Comparison of ENCODE assay signal across 18 cellular contexts in genomic region chr22:38631724-38632123, GRCh38. TPM values are rescaled to one million over a fixed set of nuclear protein-coding genes. Genes with fewer than 3 reads are reported as not detected.
DNase-seq lines count a peak whose midpoint lies in the region; ATAC-seq and TF ChIP-seq lines count a peak whose summit lies in the region.
"Had no signal": no experiment of that assay in that cellular context is flagged by ENCODE, and none has a peak within 500 bp of the region (broad histone marks: within the 10 kb centered on the region; RNA-seq: fewer than 3 reads in every experiment).

No MANE protein-coding gene starts in this region.

- peak; percentile 44 to 87 for ATAC-seq in naive thymus-derived CD8-positive, alpha-beta T cell
- ATAC-seq: GM12878 had no signal

- POLR2A ChIA-PET in activated CD4-positive, alpha-beta memory T cell treated with anti-CD3 and anti-CD28 coated beads, Interleukin-2, amount 10 ng/mL, durations not matched to agents 7 days and 5 days (lab: Charles Lee): no interaction called here
- POLR2A ChIA-PET in activated CD4-positive, alpha-beta memory T cell treated with anti-CD3 and anti-CD28 coated beads for 36 hours (lab: Charles Lee): no interaction called here
- POLR2A ChIA-PET in naive thymus-derived CD8-positive, alpha-beta T cell (lab: Charles Lee): no interaction called here

- H2AFZ ChIP-seq in Loucy (ENCODE audit: low read length): peak overlapping the region; percentile 53

- peaks cover 14% of the 10 kb centered on the region for H3K4me1 Mint-ChIP-seq in activated CD4-positive, alpha-beta memory T cell treated with anti-CD3 and anti-CD28 coated beads, Interleukin-2, amount 10 ng/mL, durations not matched to agents 7 days and 5 days
- H3K4me1 Mint-ChIP-seq in activated CD4-positive, alpha-beta memory T cell treated with anti-CD3 and anti-CD28 coated beads for 36 hours (ENCODE audit: low read depth): peaks cover 7% of the 10 kb centered on the region
- peaks cover 10% of the 10 kb centered on the region for H3K4me1 Mint-ChIP-seq in T-helper 1 cell treated with Interleukin-12 subunit alpha and Interleukin-12 subunit beta and Interleukin-4 antibody, amounts not matched to agents 30 μg/mL and 1 μg/mL, for 36 hours (ENCODE audit: low read depth)
- peaks cover 10 to 13% (median 11%) of the 10 kb centered on the region in 4 donors for H3K4me1 Mint-ChIP-seq in naive thymus-derived CD8-positive, alpha-beta T cell
- H3K4me1 Mint-ChIP-seq: activated B cell treated with CpG ODN at 0.5 μM for 24 hours had no signal

- H3K36me3 Mint-ChIP-seq in activated CD4-positive, alpha-beta memory T cell treated with anti-CD3 and anti-CD28 coated beads, Interleukin-2, amount 10 ng/mL, durations not matched to agents 7 days and 5 days (ENCODE audit: low read depth): no peaks in the 10 kb centered on the region
- no peaks in the 10 kb centered on the region for H3K36me3 Mint-ChIP-seq in activated CD4-positive, alpha-beta memory T cell treated with anti-CD3 and anti-CD28 coated beads for 36 hours
- H3K36me3 Mint-ChIP-seq in T-helper 1 cell treated with Interleukin-12 subunit alpha and Interleukin-12 subunit beta and Interleukin-4 antibody, amounts not matched to agents 30 μg/mL and 1 μg/mL, for 36 hours (ENCODE audit: low read depth): no peaks in the 10 kb centered on the region
- H3K36me3 Mint-ChIP-seq in naive thymus-derived CD8-positive, alpha-beta T cell: no peaks in the 10 kb centered on the region

- H3K4me3 Mint-ChIP-seq in activated CD4-positive, alpha-beta memory T cell treated with anti-CD3 and anti-CD28 coated beads, Interleukin-2, amount 10 ng/mL, durations not matched to agents 7 days and 5 days: no peak overlapping the region
- no peak overlapping the region for H3K4me3 Mint-ChIP-seq in activated CD4-positive, alpha-beta memory T cell treated with anti-CD3 and anti-CD28 coated beads for 36 hours
- peak overlapping the region; percentile 51 for H3K4me3 Mint-ChIP-seq in T-helper 1 cell treated with Interleukin-12 subunit alpha and Interleukin-12 subunit beta and Interleukin-4 antibody, amounts not matched to agents 30 μg/mL and 1 μg/mL, for 36 hours
- H3K4me3 Mint-ChIP-seq in naive thymus-derived CD8-positive, alpha-beta T cell: peak overlapping the region in 2 of 10 donors; percentile 26 to 31
- H3K4me3 Mint-ChIP-seq: activated B cell treated with CpG ODN at 0.5 μM for 24 hours had no signal

- H3K9me2 ChIP-seq in Loucy (replicated peaks; ENCODE audit: low read depth, low read length): no peaks in the 10 kb centered on the region

- peak; percentile 29 for DNase-seq in activated CD4-positive, alpha-beta memory T cell treated with anti-CD3 and anti-CD28 coated beads, Interleukin-2, amount 10 ng/mL, durations not matched to agents 7 days and 5 days
- DNase-seq in activated CD4-positive, alpha-beta memory T cell treated with anti-CD3 and anti-CD28 coated beads for 36 hours: no peak
- peak in 1 of 10 donors; percentile 6 for DNase-seq in naive thymus-derived CD8-positive, alpha-beta T cell
- DNase-seq in T1000 (lab: John Stamatoyannopoulos, UW): no peak
- no peak for DNase-seq in esophagus squamous epithelium (lab: John Stamatoyannopoulos, UW)
- DNase-seq in NCI-H187 (lab: John Stamatoyannopoulos, UW): no peak
- DNase-seq: activated B cell treated with CpG ODN at 0.5 μM for 24 hours; activated gamma-delta T cell treated with Interleukin-2 at 50 U/mL for 16 hours; DMS 273 treated with DMSO at 0.1 percent for 48 hours; kidney glomerular epithelial cell; NCI-H1694 treated with DMSO at 0.1 percent for 48 hours; NCI-H345; stimulated activated CD4-positive, alpha-beta T cell treated with anti-CD3 and anti-CD28 coated beads, Interleukin-4, amount 100 ng/mL, for 1 hour; uterus had no signal

- H3K9ac ChIP-seq in Loucy (ENCODE audit: low read depth, low read length, poor library complexity, severe bottlenecking): peak overlapping the region; percentile 39

- no peaks in the 10 kb centered on the region for H4K20me1 ChIP-seq in Loucy (ENCODE audit: insufficient read depth, low read length, poor library complexity, severe bottlenecking)

- H3F3A ChIP-seq in Loucy (ENCODE audit: low read depth): no peaks in the 10 kb centered on the region

- H3K27ac Mint-ChIP-seq in activated CD4-positive, alpha-beta memory T cell treated with anti-CD3 and anti-CD28 coated beads, Interleukin-2, amount 10 ng/mL, durations not matched to agents 7 days and 5 days: peak overlapping the region; percentile 4
- H3K27ac Mint-ChIP-seq in activated CD4-positive, alpha-beta memory T cell treated with anti-CD3 and anti-CD28 coated beads for 36 hours: no peak overlapping the region
- H3K27ac Mint-ChIP-seq in T-helper 1 cell treated with Interleukin-12 subunit alpha and Interleukin-12 subunit beta and Interleukin-4 antibody, amounts not matched to agents 30 μg/mL and 1 μg/mL, for 36 hours: no peak overlapping the region
- peak overlapping the region in 4 of 10 donors; percentile 3 to 79 (median 30) for H3K27ac Mint-ChIP-seq in naive thymus-derived CD8-positive, alpha-beta T cell
- H3K27ac Mint-ChIP-seq: activated B cell treated with CpG ODN at 0.5 μM for 24 hours had no signal

- CTCF ChIA-PET in activated CD4-positive, alpha-beta memory T cell treated with anti-CD3 and anti-CD28 coated beads, Interleukin-2, amount 10 ng/mL, durations not matched to agents 7 days and 5 days (lab: Charles Lee): no interaction called here
- CTCF ChIA-PET in activated CD4-positive, alpha-beta memory T cell treated with anti-CD3 and anti-CD28 coated beads for 36 hours (lab: Charles Lee): no interaction called here

- H3K79me2 ChIP-seq in Loucy (ENCODE audit: insufficient read depth, low read length): no peaks in the 10 kb centered on the region

- H3K4me1 ChIP-seq in Loucy (ENCODE audit: insufficient read depth, low read length, poor library complexity, severe bottlenecking) (peaks cover 14% of the 10 kb centered on the region), esophagus squamous epithelium (no peaks in the 10 kb centered on the region)
- H3K4me1 ChIP-seq: prostate gland, uterus had no signal

- H3K4me3 ChIP-seq in Loucy (ENCODE audit: low read length, poor library complexity, severe bottlenecking): peak overlapping the region; percentile 29
- H3K4me3 ChIP-seq in esophagus squamous epithelium: no peak overlapping the region
- H3K4me3 ChIP-seq: GM12878, prostate gland, uterus had no signal

- intact Hi-C loops in activated CD4-positive, alpha-beta memory T cell treated with anti-CD3 and anti-CD28 coated beads for 36 hours (cut with micrococcal nuclease): no loop called here
- intact Hi-C loops in esophagus squamous epithelium (cut with DNase I): no loop called here

- H3K36me3 ChIP-seq in Loucy (ENCODE audit: insufficient read depth, low read length): no peaks in the 10 kb centered on the region
- no peaks in the 10 kb centered on the region for H3K36me3 ChIP-seq in esophagus squamous epithelium
- H3K36me3 ChIP-seq: prostate gland, uterus had no signal

- no peak overlapping the region for H3K27ac ChIP-seq in esophagus squamous epithelium
- H3K27ac ChIP-seq: prostate gland, uterus had no signal

- H3K9me3 Mint-ChIP-seq in activated CD4-positive, alpha-beta memory T cell treated with anti-CD3 and anti-CD28 coated beads, Interleukin-2, amount 10 ng/mL, durations not matched to agents 7 days and 5 days: no peaks in the 10 kb centered on the region
- H3K9me3 Mint-ChIP-seq in activated CD4-positive, alpha-beta memory T cell treated with anti-CD3 and anti-CD28 coated beads for 36 hours: no peaks in the 10 kb centered on the region
- no peaks in the 10 kb centered on the region for H3K9me3 Mint-ChIP-seq in T-helper 1 cell treated with Interleukin-12 subunit alpha and Interleukin-12 subunit beta and Interleukin-4 antibody, amounts not matched to agents 30 μg/mL and 1 μg/mL, for 36 hours
- H3K9me3 Mint-ChIP-seq in naive thymus-derived CD8-positive, alpha-beta T cell: no peaks in the 10 kb centered on the region
- H3K9me3 Mint-ChIP-seq: activated B cell treated with CpG ODN at 0.5 μM for 24 hours had no signal

- TF ChIP-seq CTCF in Loucy (conservative IDR thresholded peaks at IDR 0.05; ENCODE audit: low read length) (no peak), esophagus squamous epithelium (IDR thresholded peaks at IDR 0.05) (no peak)

- H3K27me3 ChIP-seq in Loucy (ENCODE audit: insufficient read depth, low read length, poor library complexity, severe bottlenecking): no peaks in the 10 kb centered on the region
- no peaks in the 10 kb centered on the region for H3K27me3 ChIP-seq in esophagus squamous epithelium
- H3K27me3 ChIP-seq: uterus had no signal

- peak overlapping the region; percentile 56 for H3K4me2 ChIP-seq in Loucy (ENCODE audit: low read depth, low read length, poor library complexity, severe bottlenecking)

- no peaks in the 10 kb centered on the region for H3K27me3 Mint-ChIP-seq in activated CD4-positive, alpha-beta memory T cell treated with anti-CD3 and anti-CD28 coated beads, Interleukin-2, amount 10 ng/mL, durations not matched to agents 7 days and 5 days
- H3K27me3 Mint-ChIP-seq in activated CD4-positive, alpha-beta memory T cell treated with anti-CD3 and anti-CD28 coated beads for 36 hours: no peaks in the 10 kb centered on the region
- peaks cover 10% of the 10 kb centered on the region for H3K27me3 Mint-ChIP-seq in T-helper 1 cell treated with Interleukin-12 subunit alpha and Interleukin-12 subunit beta and Interleukin-4 antibody, amounts not matched to agents 30 μg/mL and 1 μg/mL, for 36 hours (ENCODE audit: low read depth)
- H3K27me3 Mint-ChIP-seq in naive thymus-derived CD8-positive, alpha-beta T cell: peaks cover 0 to 6% (median 0%) of the 10 kb centered on the region in 5 donors

- WGBS in esophagus squamous epithelium, 2 donors: 75 to 76% methylated on average over 9 of the region's 9 CpGs

- TF ChIP-seq POLR2A in esophagus squamous epithelium (IDR thresholded peaks at IDR 0.05): no peak

- H3K9me3 ChIP-seq in Loucy (ENCODE audit: insufficient read depth, low read depth, low read length): no peaks in the 10 kb centered on the region
- no peaks in the 10 kb centered on the region for H3K9me3 ChIP-seq in esophagus squamous epithelium
- H3K9me3 ChIP-seq: prostate gland, uterus had no signal

RNA-seq across cellular contexts. Expression of gene FAM227A, which starts 24.5 kb away (rescaled TPM):
- total RNA-seq in activated CD4-positive, alpha-beta memory T cell treated with anti-CD3 and anti-CD28 coated beads, Interleukin-2, amount 10 ng/mL, durations not matched to agents 7 days and 5 days: under 1 TPM; 0.10 to 0.45 TPM
- total RNA-seq in activated CD4-positive, alpha-beta memory T cell treated with anti-CD3 and anti-CD28 coated beads for 36 hours: under 1 TPM; 0.36 to 0.88 TPM
- total RNA-seq in naive thymus-derived CD8-positive, alpha-beta T cell: under 1 TPM; 0.29 to 0.96 TPM
- not detected for polyA plus RNA-seq in naive thymus-derived CD8-positive, alpha-beta T cell
- total RNA-seq in esophagus squamous epithelium: 1 to 10 TPM in 1 of 4 donors, under 1 TPM in 3; 0.04 to 1.0 (median 0.12) TPM

RNA-seq across cellular contexts. Expression of gene CBY1, which starts 24.7 kb away (rescaled TPM):
- 10 to 100 TPM in 1 of 2 experiments, 1 to 10 TPM in 1; 9.5 to 11.0 TPM for total RNA-seq in activated CD4-positive, alpha-beta memory T cell treated with anti-CD3 and anti-CD28 coated beads, Interleukin-2, amount 10 ng/mL, durations not matched to agents 7 days and 5 days
- total RNA-seq in activated CD4-positive, alpha-beta memory T cell treated with anti-CD3 and anti-CD28 coated beads for 36 hours: 10 to 100 TPM in 1 of 2 experiments, 1 to 10 TPM in 1; 9.8 to 14.6 TPM
- total RNA-seq in naive thymus-derived CD8-positive, alpha-beta T cell: 10 to 100 TPM; 33.2 to 36.7 TPM
- 10 to 100 TPM in 2 of 3 donors, 1 to 10 TPM in 1; 4.3 to 11.6 (median 11.2) TPM for polyA plus RNA-seq in naive thymus-derived CD8-positive, alpha-beta T cell
- total RNA-seq in esophagus squamous epithelium: 10 to 100 TPM in 3 of 4 donors, 1 to 10 TPM in 1; 8.7 to 21.1 (median 13.1) TPM

RNA-seq across cellular contexts. Expression of gene TOMM22, which starts 50.0 kb away (rescaled TPM):
- total RNA-seq in activated CD4-positive, alpha-beta memory T cell treated with anti-CD3 and anti-CD28 coated beads, Interleukin-2, amount 10 ng/mL, durations not matched to agents 7 days and 5 days: 10 to 100 TPM; 60.4 to 63.0 TPM
- total RNA-seq in activated CD4-positive, alpha-beta memory T cell treated with anti-CD3 and anti-CD28 coated beads for 36 hours: 100 to 1,000 TPM; 122 to 128 TPM
- total RNA-seq in naive thymus-derived CD8-positive, alpha-beta T cell: 10 to 100 TPM; 56.1 to 60.9 TPM
- 10 to 100 TPM; 67.2 to 79.3 (median 75.9) TPM for polyA plus RNA-seq in naive thymus-derived CD8-positive, alpha-beta T cell
- total RNA-seq in esophagus squamous epithelium: 10 to 100 TPM; 23.4 to 73.7 (median 57.2) TPM
